ENCODE assay signal across 11 cellular contexts in the genomic region with DNA sequence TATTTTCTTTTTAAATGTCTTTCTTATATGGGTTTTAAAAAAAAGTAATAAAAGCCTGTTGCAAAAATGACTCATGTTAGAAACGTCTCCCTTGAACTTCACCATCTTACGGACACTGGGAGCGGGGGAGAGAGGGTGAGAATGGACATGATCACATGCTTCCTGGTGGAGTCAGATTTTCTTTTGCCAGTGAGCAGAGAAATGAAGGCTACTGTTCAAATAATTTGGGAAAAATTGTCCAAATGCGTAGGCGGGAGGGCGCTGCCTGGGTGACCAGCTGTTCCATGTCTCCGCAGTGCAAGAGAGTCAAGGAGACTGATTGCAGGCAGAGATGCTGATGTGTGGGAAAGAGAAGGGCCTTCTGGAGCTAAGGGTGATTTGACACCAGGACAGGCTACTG. TPM values are rescaled to one million over a fixed set of nuclear protein-coding genes. Genes with fewer than 3 reads are reported as not detected.
DNase-seq lines count a peak whose midpoint lies in the region; ATAC-seq and TF ChIP-seq lines count a peak whose summit lies in the region.
"Had no signal": no experiment of that assay in that cellular context is flagged by ENCODE, and none has a peak within 500 bp of the region (broad histone marks: within the 10 kb centered on the region; RNA-seq: fewer than 3 reads in every experiment).

No MANE protein-coding gene starts in this region.

- H3K9me3 ChIP-seq in CD4-positive, alpha-beta T cell (ENCODE audit: control insufficient read depth, low read length), result no peaks in the 10 kb centered on the region
- H3K9me3 ChIP-seq in SK-N-SH, result no peaks in the 10 kb centered on the region
- no peaks in the 10 kb centered on the region for H3K9me3 ChIP-seq in esophagus (ENCODE audit: control insufficient read depth in 2 of 2, insufficient read depth in 1 of 2, low read depth in 1 of 2, low read length in 1 of 2)

- no peaks in the 10 kb centered on the region for H3K9me2 ChIP-seq in SK-N-SH

- peaks cover 97% of the 10 kb centered on the region for H3K36me3 Mint-ChIP-seq in CD4-positive, alpha-beta T cell (ENCODE audit: low read depth)

- no peaks in the 10 kb centered on the region for H3K79me2 ChIP-seq in SK-N-SH (ENCODE audit: insufficient read depth)

- no peaks in the 10 kb centered on the region for H3K27me3 Mint-ChIP-seq in CD4-positive, alpha-beta T cell

- H3K4me2 ChIP-seq in SK-N-SH, result peak overlapping the region; percentile 56

- H2AFZ ChIP-seq in SK-N-SH (ENCODE audit: low read depth), result 0 out of 2 replicates have a peak overlapping the region, but pooled peaks have one; percentile 24

- WGBS in SK-N-SH (ENCODE audit: low lambda C conversion rate), result 29% methylated on average over 7 of the region's 7 CpGs
- WGBS in esophagus, 2 donors, result 64 to 65% methylated on average over 7 of the region's 7 CpGs

- peak overlapping the region; percentile 39 for H3K27ac ChIP-seq in CD4-positive, alpha-beta T cell (ENCODE audit: low read depth, low read length)
- H3K27ac ChIP-seq in SK-N-SH (ENCODE audit: low read depth in 2 of 2, low read length in 1 of 2), result peak overlapping the region; percentile 79 to 80; a peak in 3 of 4 replicates
- peak overlapping the region; percentile 36 to 69 for H3K27ac ChIP-seq in esophagus (ENCODE audit: low read depth in 2 of 2, low read length in 1 of 2)

- TF ChIP-seq EP300 in SK-N-SH (IDR thresholded peaks at IDR 0.05; ENCODE audit: borderline replicate concordance in 1 of 2, low read depth in 1 of 2, low read length in 1 of 2), result no peak

- intact Hi-C loops in CD4-positive, alpha-beta T cell (cut with DNase I, micrococcal nuclease), result no loop called here

- H3K9me3 Mint-ChIP-seq in CD4-positive, alpha-beta T cell, result no peaks in the 10 kb centered on the region

- H3K4me3 ChIP-seq in SK-N-SH (ENCODE audit: low read depth in 2 of 2, low read length in 1 of 2) (no peak overlapping the region), esophagus (ENCODE audit: low read depth in 1 of 2, low read length in 2 of 2) (no peak overlapping the region)

- no peak for ATAC-seq in CD4-positive, alpha-beta T cell (ENCODE audit: poor library complexity)
- no peak for ATAC-seq in activated CD4-positive, CD25-positive, alpha-beta regulatory T cell treated with anti-CD3 and anti-CD28 coated beads, Interleukin-2, amount 50 U/mL, for 24 hours
- no peak for ATAC-seq in esophagus mucosa

- POLR2A ChIA-PET in CD4-positive, alpha-beta T cell (lab: Charles Lee), result interaction anchor here (1.9 kb wide), 1 partner anchor 37 kb away, joined by 6 read pairs; no protein-coding TSS in a partner anchor
- POLR2A ChIA-PET in SK-N-SH (lab: Yijun Ruan, JAX), result no interaction called here

- H4K20me1 ChIP-seq in SK-N-SH (ENCODE audit: insufficient read depth), result no peaks in the 10 kb centered on the region

- peaks cover 5 to 56% of the 10 kb centered on the region in 2 experiments for H3K36me3 ChIP-seq in SK-N-SH (replicated peaks in 1 of 2; ENCODE audit: control insufficient read depth in 1 of 2, insufficient read depth in 2 of 2, low read length in 1 of 2)
- peaks cover 0 to 27% of the 10 kb centered on the region in 2 donors for H3K36me3 ChIP-seq in esophagus (ENCODE audit: control insufficient read depth in 2 of 2, insufficient read depth in 2 of 2, low read length in 1 of 2)

- H3F3A ChIP-seq in SK-N-SH (replicated peaks; ENCODE audit: insufficient read depth), result peaks cover 24% of the 10 kb centered on the region

- peak overlapping the region; percentile 85 for H3K27ac Mint-ChIP-seq in CD4-positive, alpha-beta T cell

- CTCF ChIA-PET in CD4-positive, alpha-beta T cell (lab: Charles Lee), result interaction anchor here (0.8 to 1.1 kb wide), 3 partner anchors 9 to 37 kb away, joined by 3 read pairs; partner anchors contain the start of gene EIF2D
- CTCF ChIA-PET in SK-N-SH (lab: Yijun Ruan, JAX), result interaction anchor here (1.0 to 12.7 kb wide), 3 partner anchors 49 to 99 kb away, joined by 3 to 241 read pairs (median 231); no protein-coding TSS in a partner anchor

- peaks cover 43% of the 10 kb centered on the region for H3K4me1 Mint-ChIP-seq in CD4-positive, alpha-beta T cell (ENCODE audit: low read depth)

- TF ChIP-seq RAD21 in SK-N-SH (IDR thresholded peaks at IDR 0.05; ENCODE audit: low read length), result no peak

- TF ChIP-seq CTCF in CD4-positive, alpha-beta T cell (IDR thresholded peaks at IDR 0.05), result no peak
- no peak for TF ChIP-seq CTCF in SK-N-SH (IDR thresholded peaks at IDR 0.05)

- DNase-seq in CD4-positive, alpha-beta T cell, result no peak
- DNase-seq in SK-N-SH (no peak), non-pigmented ciliary epithelial cell (ENCODE audit: low read depth) (peak; percentile 91), inferior parietal cortex (ENCODE audit: extremely low spot score) (no peak), NCI-H2196 (lab: John Stamatoyannopoulos, UW; ENCODE audit: unreplicated experiment) (no peak)
- DNase-seq: activated CD4-positive, CD25-positive, alpha-beta regulatory T cell; GOT3; NCI-H1436 had no signal

- H3K9ac ChIP-seq in SK-N-SH, result peak overlapping the region; percentile 5; the same call in 1 of the 2 replicates

- peaks cover 5 to 25% of the 10 kb centered on the region in 2 experiments for H3K4me1 ChIP-seq in SK-N-SH (ENCODE audit: control insufficient read depth in 1 of 2, insufficient read depth in 2 of 2, low read depth in 1 of 2, low read length in 1 of 2)
- H3K4me1 ChIP-seq in esophagus (ENCODE audit: control insufficient read depth in 2 of 2, insufficient read depth in 2 of 2, low read length in 1 of 2), result peaks cover 3 to 30% of the 10 kb centered on the region in 2 donors

- H3K4me3 Mint-ChIP-seq in CD4-positive, alpha-beta T cell, result no peak overlapping the region

- H3K27me3 ChIP-seq in CD4-positive, alpha-beta T cell (ENCODE audit: control insufficient read depth, insufficient read depth, low read length), result no peaks in the 10 kb centered on the region
- H3K27me3 ChIP-seq in SK-N-SH (ENCODE audit: insufficient read depth) (no peaks in the 10 kb centered on the region), esophagus (ENCODE audit: control insufficient read depth in 1 of 2, insufficient read depth in 2 of 2, low read length in 2 of 2) (no peaks in the 10 kb centered on the region)

TF ChIP-seq in SK-N-SH, 30 proteins besides CTCF, POLR2A, EP300 and RAD21:
- TF ChIP-seq USF2 (IDR thresholded peaks at IDR 0.05; ENCODE audit: borderline replicate concordance, low read depth, low read length) (no peak), PBX3 (IDR thresholded peaks at IDR 0.05) (peak; percentile 8; the same call in 1 of the 2 replicates), NRF1 (IDR thresholded peaks at IDR 0.05; ENCODE audit: low read depth, low read length) (no peak), POLR2AphosphoS5 (IDR thresholded peaks at IDR 0.05; ENCODE audit: low read depth, low read length) (no peak), JUND (IDR thresholded peaks at IDR 0.05) (peak; percentile 70), FOSL2 (IDR thresholded peaks at IDR 0.05; ENCODE audit: borderline replicate concordance, low read depth) (peak; percentile 60), GABPA (IDR thresholded peaks at IDR 0.05; ENCODE audit: low read depth) (0 out of 2 replicates have a peak, but pooled peaks have one; percentile 7), RXRA (IDR thresholded peaks at IDR 0.05; ENCODE audit: borderline replicate concordance, low read depth) (peak; percentile 37; the same call in 1 of the 2 replicates), TCF12 (IDR thresholded peaks at IDR 0.05) (peak; percentile 34; the same call in 1 of the 2 replicates)
- TF ChIP-seq, protein P1, sequence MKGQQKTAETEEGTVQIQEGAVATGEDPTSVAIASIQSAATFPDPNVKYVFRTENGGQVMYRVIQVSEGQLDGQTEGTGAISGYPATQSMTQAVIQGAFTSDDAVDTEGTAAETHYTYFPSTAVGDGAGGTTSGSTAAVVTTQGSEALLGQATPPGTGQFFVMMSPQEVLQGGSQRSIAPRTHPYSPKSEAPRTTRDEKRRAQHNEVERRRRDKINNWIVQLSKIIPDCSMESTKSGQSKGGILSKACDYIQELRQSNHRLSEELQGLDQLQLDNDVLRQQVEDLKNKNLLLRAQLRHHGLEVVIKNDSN (IDR thresholded peaks at IDR 0.05; ENCODE audit: borderline replicate concordance, low read depth), result 0 out of 2 replicates have a peak, but pooled peaks have one; percentile 56
- TF ChIP-seq, protein P2, sequence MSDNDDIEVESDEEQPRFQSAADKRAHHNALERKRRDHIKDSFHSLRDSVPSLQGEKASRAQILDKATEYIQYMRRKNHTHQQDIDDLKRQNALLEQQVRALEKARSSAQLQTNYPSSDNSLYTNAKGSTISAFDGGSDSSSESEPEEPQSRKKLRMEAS (IDR thresholded peaks at IDR 0.05; ENCODE audit: low read depth), result peak; percentile 83; the same call in 1 of the 2 replicates

RNA-seq across cellular contexts. Expression of gene EIF2D, which starts 23.1 kb away (rescaled TPM):
- total RNA-seq in CD4-positive, alpha-beta T cell, result 10 to 100 TPM; 48.9 to 51.6 TPM
- polyA plus RNA-seq in SK-N-SH (2012; rRNA removed), result 59.5 and 83.2 TPM in 2 replicates
- 55.4 and 68.8 TPM in 2 replicates for polyA plus RNA-seq in SK-N-SH (2012; cell fraction: cytosol; rRNA removed)
- 77.6 and 111 TPM in 2 replicates for polyA plus RNA-seq in SK-N-SH (2012; cell fraction: nucleus; rRNA removed)
- 10 to 100 TPM; 34.1 to 34.3 TPM for polyA plus RNA-seq in esophagus
- total RNA-seq in esophagus mucosa, result 41.8 TPM

RNA-seq across cellular contexts. Expression of gene DYRK3, which starts 46.1 kb away (rescaled TPM):
- 1 to 10 TPM; 1.6 to 1.7 TPM for total RNA-seq in CD4-positive, alpha-beta T cell
- polyA plus RNA-seq in SK-N-SH (2012; rRNA removed) (3.6 and 5.8 TPM in 2 replicates), esophagus (1 to 10 TPM in 1 of 2 donors, under 1 TPM in 1; 0.77 to 1.3 TPM)
- polyA plus RNA-seq in SK-N-SH (2012; cell fraction: cytosol; rRNA removed), result 5.1 and 5.5 TPM in 2 replicates
- 3.8 and 6.9 TPM in 2 replicates for polyA plus RNA-seq in SK-N-SH (2012; cell fraction: nucleus; rRNA removed)
- 6.1 TPM for total RNA-seq in esophagus mucosa
